Comparison of ENCODE assay signal across 35 cellular contexts in genomic region chr12:78390920-78391319, GRCh38.
"Had no signal": no experiment of that assay in that cellular context is flagged by ENCODE, and none has a peak within 500 bp of the region (broad histone marks: within the 10 kb centered on the region; RNA-seq: fewer than 3 reads in every experiment).

No MANE protein-coding gene starts in this region.

- H3K27me3 ChIP-seq: MG63 had no signal

- H3K27ac ChIP-seq: KMS-11 had no signal

- H3K4me3 ChIP-seq: MG63 had no signal

- H3K36me3 ChIP-seq: MG63 had no signal

- H3K4me2 ChIP-seq: KMS-11 had no signal

- H3K9me3 ChIP-seq: MG63 had no signal

- DNase-seq: Karpas-422, Kasumi-1, MG63, MM.1S, MV-4-11, NCI-H1048, NCI-H1092, NCI-H1092 treated with DMSO at 0.1 percent for 48 hours, NCI-H1105, NCI-H1105 treated with DMSO at 0.1 percent for 48 hours, NCI-H1417, NCI-H1417 treated with DMSO at 0.1 percent for 48 hours, NCI-H1436, NCI-H1436 treated with DMSO at 0.1 percent for 48 hours, NCI-H146, NCI-H1694, NCI-H1694 treated with DMSO at 0.1 percent for 48 hours, NCI-H187, NCI-H187 treated with DMSO at 0.1 percent for 48 hours, NCI-H1930, NCI-H2029, NCI-H2029 treated with DMSO at 0.1 percent for 48 hours, NCI-H2081, NCI-H2081 treated with DMSO at 0.1 percent for 48 hours, NCI-H2107, NCI-H2171, NCI-H2171 treated with DMSO at 0.1 percent for 48 hours, NCI-H2227 treated with DMSO at 0.1 percent for 48 hours, NCI-H226, NCI-H345, NCI-H446, NCI-H446 treated with DMSO at 0.1 percent for 48 hours, NCI-H510A, NCI-H510A treated with DMSO at 0.1 percent for 48 hours had no signal
